In the genomic region with DNA sequence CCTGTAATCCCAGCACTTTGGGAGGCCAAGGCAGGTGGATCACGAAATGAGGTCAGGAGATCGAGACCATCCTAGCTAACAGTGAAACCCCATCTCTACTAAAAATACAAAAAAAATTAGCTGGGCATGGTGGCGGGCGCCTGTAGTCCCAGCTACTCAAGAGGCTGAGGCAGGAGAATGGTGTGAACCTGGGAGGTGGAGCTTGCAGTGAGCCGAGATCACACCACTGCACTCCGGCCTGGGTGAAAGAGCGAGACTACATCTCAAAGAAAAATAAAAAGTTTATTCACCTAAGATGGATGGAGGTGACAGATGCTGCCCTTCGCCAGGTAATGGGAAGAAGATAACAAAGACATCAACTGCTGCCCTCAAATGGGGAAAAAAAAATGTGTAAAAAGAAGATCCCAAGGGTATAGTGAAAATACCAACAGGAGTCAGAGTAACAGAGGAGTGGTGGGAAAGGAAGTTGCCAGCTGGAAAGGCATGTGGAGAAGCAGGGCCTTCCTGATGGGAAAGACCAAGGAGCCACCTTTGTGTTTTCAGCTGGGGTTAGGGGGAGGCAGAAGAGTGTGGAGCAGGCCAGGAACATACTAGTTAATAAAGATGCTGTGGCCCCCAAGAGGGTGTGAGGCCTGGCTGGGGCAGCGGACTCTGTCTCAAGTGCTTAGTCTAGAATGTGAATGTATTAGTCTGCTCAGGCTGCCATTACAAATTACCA, we compare ENCODE assay signal across 3 cellular contexts. TPM values are rescaled to one million over a fixed set of nuclear protein-coding genes. Genes with fewer than 3 reads are reported as not detected.
"Had no signal": no experiment of that assay in that cellular context is flagged by ENCODE, and none has a peak within 500 bp of the region (broad histone marks: within the 10 kb centered on the region; RNA-seq: fewer than 3 reads in every experiment).

No MANE protein-coding gene starts in this region.

RNA-seq across cellular contexts. Expression of gene CDC45, which starts 43.1 kb away (rescaled TPM):
- total RNA-seq: body of pancreas, cardiac septum, sciatic nerve had no signal
